ENCODE assay signal across 15 cellular contexts in genomic region chr9:14924821-14925220, GRCh38. TPM values are rescaled to one million over a fixed set of nuclear protein-coding genes. Genes with fewer than 3 reads are reported as not detected.
A peak's percentile ranks its signal among the peaks of the same experiment; 100 is the strongest.
DNase-seq lines count a peak whose midpoint lies in the region; ATAC-seq and TF ChIP-seq lines count a peak whose summit lies in the region.
"Had no signal": no experiment of that assay in that cellular context is flagged by ENCODE, and none has a peak within 500 bp of the region (broad histone marks: within the 10 kb centered on the region; RNA-seq: fewer than 3 reads in every experiment).

No MANE protein-coding gene starts in this region.

- POLR2A ChIA-PET in PC-3 (lab: Charles Lee; ENCODE audit: unreplicated experiment), result no interaction called here
- POLR2A ChIA-PET in activated CD4-positive, alpha-beta T cell treated with anti-CD3 and anti-CD28 coated beads for 36 hours (lab: Charles Lee), result no interaction called here

- BruUV-seq in PC-3 (replicated peaks; lab: Mats Ljungman, UMichigan), result no TSS peak

- no peaks in the 10 kb centered on the region for H3K79me2 ChIP-seq in PC-3 (ENCODE audit: low read length)

- no peak overlapping the region for H2AFZ ChIP-seq in PC-3 (ENCODE audit: low read length)

- H3K27me3 Mint-ChIP-seq in activated CD4-positive, alpha-beta T cell treated with anti-CD3 and anti-CD28 coated beads for 36 hours, result peaks cover 2% of the 10 kb centered on the region
- H3K27me3 Mint-ChIP-seq: memory B cell had no signal

- no peaks in the 10 kb centered on the region for H3K9me2 ChIP-seq in PC-3 (replicated peaks; ENCODE audit: low read length)

- CTCF ChIA-PET in PC-3 (lab: Charles Lee), result no interaction called here
- CTCF ChIA-PET in activated CD4-positive, alpha-beta T cell treated with anti-CD3 and anti-CD28 coated beads for 36 hours (lab: Charles Lee), result no interaction called here

- H3K4me3 Mint-ChIP-seq in activated CD4-positive, alpha-beta T cell treated with anti-CD3 and anti-CD28 coated beads for 36 hours, result no peak overlapping the region
- H3K4me3 Mint-ChIP-seq: memory B cell; T-helper 1 cell treated with Interleukin-12 subunit alpha and Interleukin-12 subunit beta and Interleukin-4 antibody, amounts not matched to agents 30 μg/mL and 1 μg/mL, for 36 hours had no signal

- no peaks in the 10 kb centered on the region for H3K36me3 ChIP-seq in PC-3 (ENCODE audit: low read depth, low read length)
- no peaks in the 10 kb centered on the region for H3K36me3 ChIP-seq in thyroid gland

- no peaks in the 10 kb centered on the region for H3F3A ChIP-seq in PC-3 (ENCODE audit: low read length, unreplicated experiment)

- H3K27me3 ChIP-seq in PC-3 (ENCODE audit: low read length) (no peaks in the 10 kb centered on the region), thyroid gland (no peaks in the 10 kb centered on the region)

- no peaks in the 10 kb centered on the region for H3K36me3 Mint-ChIP-seq in activated CD4-positive, alpha-beta T cell treated with anti-CD3 and anti-CD28 coated beads for 36 hours (ENCODE audit: low read depth)
- H3K36me3 Mint-ChIP-seq: memory B cell had no signal

- 65 to 73% methylated on average over 2 of the region's 2 CpGs for WGBS in thyroid gland, 2 donors

- 0 out of 2 replicates have a peak overlapping the region, but pooled peaks have one; percentile 22 for H3K4me2 ChIP-seq in PC-3 (ENCODE audit: low read length)

- H3K9me3 ChIP-seq in PC-3 (ENCODE audit: low read length) (no peaks in the 10 kb centered on the region), thyroid gland (no peaks in the 10 kb centered on the region)

- no peaks in the 10 kb centered on the region for H3K4me1 Mint-ChIP-seq in activated CD4-positive, alpha-beta T cell treated with anti-CD3 and anti-CD28 coated beads for 36 hours
- H3K4me1 Mint-ChIP-seq: memory B cell had no signal

- DNase-seq in AG10803 (ENCODE audit: low read depth) (peak; percentile 82), PC-3 (no peak), fibroblast of the aortic adventitia (ENCODE audit: low read depth) (peak; percentile 72), renal cortical epithelial cell (ENCODE audit: low read depth) (peak; percentile 31), cerebellar cortex (ENCODE audit: low spot score) (no peak), thyroid gland (no peak), NCI-H2196 (lab: John Stamatoyannopoulos, UW; ENCODE audit: unreplicated experiment) (no peak)
- no peak for DNase-seq in activated CD4-positive, alpha-beta T cell treated with anti-CD3 and anti-CD28 coated beads for 36 hours
- DNase-seq: activated CD4-positive, alpha-beta T cell treated with anti-CD3 and anti-CD28 coated beads, Interleukin-2, amount 50 U/mL, for 1 hour; activated gamma-delta T cell treated with Interleukin-2 at 50 U/mL for 16 hours; C1 segment of cervical spinal cord; dermis blood vessel endothelial cell; head of caudate nucleus had no signal

- ATAC-seq in PC-3, result no peak
- no peak for ATAC-seq in activated CD4-positive, alpha-beta T cell treated with anti-CD3 and anti-CD28 coated beads for 36 hours

- TF ChIP-seq POLR2A in thyroid gland (IDR thresholded peaks at IDR 0.05), result no peak

- no peak overlapping the region for H3K27ac Mint-ChIP-seq in activated CD4-positive, alpha-beta T cell treated with anti-CD3 and anti-CD28 coated beads for 36 hours
- H3K27ac Mint-ChIP-seq: memory B cell; T-helper 1 cell treated with Interleukin-12 subunit alpha and Interleukin-12 subunit beta and Interleukin-4 antibody, amounts not matched to agents 30 μg/mL and 1 μg/mL, for 36 hours had no signal

- no peaks in the 10 kb centered on the region for H3K9me3 Mint-ChIP-seq in activated CD4-positive, alpha-beta T cell treated with anti-CD3 and anti-CD28 coated beads for 36 hours (ENCODE audit: low read depth)
- H3K9me3 Mint-ChIP-seq: memory B cell; T-helper 1 cell treated with Interleukin-12 subunit alpha and Interleukin-12 subunit beta and Interleukin-4 antibody, amounts not matched to agents 30 μg/mL and 1 μg/mL, for 36 hours had no signal

- H3K4me3 ChIP-seq in AG10803 (ENCODE audit: low read length) (peak overlapping the region; percentile 51), PC-3 (ENCODE audit: low read length) (no peak overlapping the region), fibroblast of the aortic adventitia (ENCODE audit: low read depth, low read length) (peak overlapping the region; percentile 44), thyroid gland (replicated peaks in 1 of 3) (no peak overlapping the region)

- H3K4me1 ChIP-seq in PC-3 (ENCODE audit: insufficient read depth, low read length), result no peaks in the 10 kb centered on the region
- H3K4me1 ChIP-seq in thyroid gland, result no peaks in the 10 kb centered on the region

- H3K9ac ChIP-seq in PC-3 (ENCODE audit: low read length), result no peak overlapping the region

- intact Hi-C loops in PC-3 (cut with micrococcal nuclease) (no loop called here), thyroid gland (cut with DNase I) (no loop called here)
- intact Hi-C loops in activated CD4-positive, alpha-beta T cell treated with anti-CD3 and anti-CD28 coated beads for 36 hours (cut with DNase I, micrococcal nuclease), result no loop called here

- TF ChIP-seq CTCF in AG10803 (conservative IDR thresholded peaks at IDR 0.05; ENCODE audit: low read length) (no peak), PC-3 (conservative IDR thresholded peaks at IDR 0.05; ENCODE audit: low read depth, low read length) (no peak), fibroblast of the aortic adventitia (IDR thresholded peaks at IDR 0.05; ENCODE audit: insufficient read depth, low read length) (no peak), thyroid gland (IDR thresholded peaks at IDR 0.05) (no peak)

- H3K27ac ChIP-seq in PC-3 (ENCODE audit: low read length) (no peak overlapping the region), thyroid gland (no peak overlapping the region)

- no peaks in the 10 kb centered on the region for H4K20me1 ChIP-seq in PC-3 (ENCODE audit: low read length)

RNA-seq across cellular contexts. Expression of gene FREM1, which starts 14.6 kb away (rescaled TPM):
- total RNA-seq in PC-3 (2014; rRNA removed) (0.52 and 1.2 TPM in 2 replicates), fibroblast of the aortic adventitia (ENCODE audit: low replicate concordance) (0.45 and 0.49 TPM in 2 replicates), renal cortical epithelial cell (0.60 TPM in 1 of 2 replicates, not detected in the other), thyroid gland (1 to 10 TPM in 3 of 4 donors, under 1 TPM in 1; 0.68 to 3.4 (median 1.7) TPM)
- total RNA-seq in activated CD4-positive, alpha-beta T cell treated with anti-CD3 and anti-CD28 coated beads for 36 hours, result not detected
- total RNA-seq: dermis blood vessel endothelial cell had no signal

Comparison
In these comparisons a context has a peak if more than half of its experiments do, and no peak if none do; other contexts are left out.
1. DNase-seq: peak in AG10803 (single experiment), fibroblast of the aortic adventitia (single experiment) and renal cortical epithelial cell (single experiment); none in PC-3 (single experiment), cerebellar cortex (single experiment), activated CD4-positive, alpha-beta T cell treated with anti-CD3 and anti-CD28 coated beads for 36 hours (single experiment), thyroid gland (0 of 2) and NCI-H2196 (single experiment).
2. H3K4me3 ChIP-seq: peak in AG10803 (single experiment) and fibroblast of the aortic adventitia (single experiment); none in PC-3 (single experiment) and thyroid gland (0 of 3).